ENCODE assay signal across 13 cellular contexts in genomic region chr7:74476546-74477095, GRCh38. TPM values are rescaled to one million over a fixed set of nuclear protein-coding genes. Genes with fewer than 3 reads are reported as not detected.
A peak's percentile ranks its signal among the peaks of the same experiment; 100 is the strongest.
DNase-seq lines count a peak whose midpoint lies in the region; ATAC-seq and TF ChIP-seq lines count a peak whose summit lies in the region.
"Had no signal": no experiment of that assay in that cellular context is flagged by ENCODE, and none has a peak within 500 bp of the region (broad histone marks: within the 10 kb centered on the region; RNA-seq: fewer than 3 reads in every experiment).

No MANE protein-coding gene starts in this region.

- TF ChIP-seq CTCF in MCF 10A (IDR thresholded peaks at IDR 0.05; ENCODE audit: unreplicated experiment) (no peak), lower lobe of right lung (IDR thresholded peaks at IDR 0.05) (no peak), stomach (IDR thresholded peaks at IDR 0.05) (no peak)

- 78 to 92% (median 91%) methylated on average over 11 of the region's 11 CpGs for WGBS in stomach, 5 donors

- H3K9me3 ChIP-seq in lower lobe of right lung (no peaks in the 10 kb centered on the region), stomach (no peaks in the 10 kb centered on the region)

- no TSS peak for BruUV-seq in MCF 10A (replicated peaks; lab: Mats Ljungman, UMichigan)

- peaks cover 16% of the 10 kb centered on the region for H3K36me3 Mint-ChIP-seq in MCF 10A (ENCODE audit: insufficient read depth, unreplicated experiment)
- H3K36me3 Mint-ChIP-seq: activated CD4-positive, alpha-beta memory T cell treated with anti-CD3 and anti-CD28 coated beads for 36 hours; immature natural killer cell had no signal

- no peaks in the 10 kb centered on the region for H3K36me3 ChIP-seq in lower lobe of right lung
- H3K36me3 ChIP-seq in stomach: no peaks in the 10 kb centered on the region
- H3K36me3 ChIP-seq: cardiac muscle cell had no signal

- intact Hi-C loops in MCF 10A (cut with micrococcal nuclease) (loop anchor here (5.0 kb wide), 1 partner anchor 181 kb away; the partner anchor contains the start of gene GTF2I), lower lobe of right lung (cut with DNase I) (no loop called here), stomach (cut with DNase I; ENCODE audit: low total_unique reads) (no loop called here)

- no peaks in the 10 kb centered on the region for H3K27me3 ChIP-seq in lower lobe of right lung (ENCODE audit: low read depth)
- peaks cover 0 to 6% (median 0%) of the 10 kb centered on the region in 3 donors for H3K27me3 ChIP-seq in stomach
- H3K27me3 ChIP-seq: cardiac muscle cell had no signal

- DNase-seq in HK-2 (ENCODE audit: unreplicated experiment) (peak; percentile 22), MCF 10A (ENCODE audit: unreplicated experiment) (peak; percentile 77), lower lobe of right lung (no peak), stomach (no peak), activated T-cell treated with anti-CD3 and anti-CD28 coated beads for 4 hours (no peak), AG08396 (ENCODE audit: low spot score) (no peak), NCI-H526 (lab: John Stamatoyannopoulos, UW) (no peak)
- DNase-seq: activated CD4-positive, alpha-beta memory T cell treated with anti-CD3 and anti-CD28 coated beads for 36 hours; activated gamma-delta T cell; immature natural killer cell; NK-92 treated with Interleukin-12 subunit alpha and Interleukin-12 subunit beta, amount 100 ng/mL, for 24 hours had no signal

- CTCF ChIA-PET in MCF 10A (lab: Yijun Ruan, JAX): interaction anchor here (0.6 to 1.2 kb wide), 4 partner anchors 24 to 272 kb away, joined by 3 to 7 read pairs (median 3); no protein-coding TSS in a partner anchor

- H3K4me1 ChIP-seq in lower lobe of right lung (peaks cover 54% of the 10 kb centered on the region), stomach (peaks cover 61 to 84% (median 71%) of the 10 kb centered on the region in 4 donors)

- TF ChIP-seq EP300 in stomach (IDR thresholded peaks at IDR 0.05): no peak

- no peak for TF ChIP-seq POLR2A in stomach (IDR thresholded peaks at IDR 0.05)

- H3K4me1 Mint-ChIP-seq in MCF 10A (ENCODE audit: insufficient read depth, unreplicated experiment): peaks cover 59% of the 10 kb centered on the region

- H3K9me3 Mint-ChIP-seq in MCF 10A (ENCODE audit: unreplicated experiment): no peaks in the 10 kb centered on the region
- H3K9me3 Mint-ChIP-seq: activated CD4-positive, alpha-beta memory T cell treated with anti-CD3 and anti-CD28 coated beads for 36 hours; immature natural killer cell had no signal

- no peak for ATAC-seq in lower lobe of right lung
- ATAC-seq in GM19452 (IDR thresholded peaks at IDR 0.05; ENCODE audit: unreplicated experiment): no peak

- H3K27me3 Mint-ChIP-seq in MCF 10A (ENCODE audit: insufficient read depth, unreplicated experiment): no peaks in the 10 kb centered on the region

- POLR2A ChIA-PET in MCF 10A (lab: Yijun Ruan, JAX): interaction anchor here (0.6 to 7.9 kb wide), 5 partner anchors 23 to 302 kb away, joined by 3 to 101 read pairs (median 5); partner anchors contain the start of gene GTF2IRD1

- H3K4me3 Mint-ChIP-seq in MCF 10A (ENCODE audit: unreplicated experiment): peak overlapping the region; percentile 66
- H3K4me3 Mint-ChIP-seq: activated CD4-positive, alpha-beta memory T cell treated with anti-CD3 and anti-CD28 coated beads for 36 hours; immature natural killer cell had no signal

- H3K4me3 ChIP-seq in lower lobe of right lung (no peak overlapping the region), stomach (no peak overlapping the region)
- H3K4me3 ChIP-seq: cardiac muscle cell had no signal

- peak overlapping the region; percentile 98 for H3K27ac Mint-ChIP-seq in MCF 10A (ENCODE audit: low read depth, unreplicated experiment)
- H3K27ac Mint-ChIP-seq: activated CD4-positive, alpha-beta memory T cell treated with anti-CD3 and anti-CD28 coated beads for 36 hours; immature natural killer cell had no signal

- H3K27ac ChIP-seq in lower lobe of right lung (peak overlapping the region; percentile 97), stomach (peak overlapping the region in 4 of 5 donors; percentile 89 to 98 (median 94))

RNA-seq across cellular contexts. Expression of gene GTF2IRD1, which starts 22.9 kb away (rescaled TPM):
- 77.6 and 83.1 TPM in 2 replicates for total RNA-seq in MCF 10A (2022)
- 16.3 TPM for total RNA-seq in lower lobe of right lung
- 10 to 100 TPM in 4 of 5 donors, 1 to 10 TPM in 1; 9.3 to 40.8 (median 19.6) TPM for total RNA-seq in stomach
- 10 to 100 TPM in 1 of 3 donors, 1 to 10 TPM in 2; 8.0 to 41.1 (median 8.4) TPM for polyA plus RNA-seq in stomach
- polyA plus RNA-seq: immature natural killer cell had no signal

Comparison
In these comparisons a context has a peak if more than half of its experiments do, and no peak if none do; other contexts are left out.
1. DNase-seq: peak in HK-2 (single experiment) and MCF 10A (single experiment); none in lower lobe of right lung (single experiment), stomach (single experiment), activated T-cell treated with anti-CD3 and anti-CD28 coated beads for 4 hours (single experiment), AG08396 (single experiment) and NCI-H526 (0 of 2).